Comparison of ENCODE assay signal across 9 cellular contexts in the genomic region with DNA sequence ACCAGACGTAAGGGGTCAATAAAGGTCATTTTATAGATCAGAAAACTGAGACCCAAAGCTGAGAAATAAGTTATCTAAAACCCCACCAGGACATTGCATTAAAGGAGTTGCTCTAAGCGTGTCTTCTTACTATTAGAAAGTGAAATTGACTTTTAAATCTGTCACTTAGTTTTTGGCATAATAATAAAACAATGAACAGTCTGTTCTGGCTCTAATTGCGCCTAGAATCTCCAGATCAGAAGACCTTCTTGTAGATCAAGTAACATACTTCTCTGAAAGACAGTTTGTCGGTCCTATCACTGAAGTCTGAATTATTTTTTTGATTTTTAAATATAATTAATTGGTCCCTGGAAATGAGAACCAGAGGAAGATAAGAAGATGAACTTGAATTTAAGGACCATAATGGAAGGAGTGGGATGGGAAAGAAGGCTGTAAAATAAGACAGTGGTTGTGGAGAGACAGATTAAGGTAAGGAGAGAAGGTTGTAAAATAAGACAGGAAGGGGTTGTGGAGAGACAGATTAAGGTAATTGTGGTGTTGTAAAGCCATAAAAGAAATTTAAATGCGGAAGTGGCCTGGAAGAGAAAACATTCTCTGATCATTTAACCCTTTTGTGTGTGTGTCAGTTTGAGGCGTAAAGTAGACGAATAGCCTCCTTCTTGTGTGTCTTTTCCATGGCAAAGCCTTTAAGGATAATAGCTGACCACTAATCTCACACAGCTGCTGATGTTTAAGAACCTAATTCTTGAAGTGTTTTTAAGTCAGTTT. TPM values are rescaled to one million over a fixed set of nuclear protein-coding genes. Genes with fewer than 3 reads are reported as not detected.
DNase-seq lines count a peak whose midpoint lies in the region; ATAC-seq, FAIRE-seq and TF ChIP-seq lines count a peak whose summit lies in the region.
"Had no signal": no experiment of that assay in that cellular context is flagged by ENCODE, and none has a peak within 500 bp of the region (broad histone marks: within the 10 kb centered on the region; RNA-seq: fewer than 3 reads in every experiment).

No MANE protein-coding gene starts in this region.

- H3K4me1 Mint-ChIP-seq in naive thymus-derived CD8-positive, alpha-beta T cell: peaks cover 50 to 99% (median 92%) of the 10 kb centered on the region in 4 donors

- TF ChIP-seq CTCF in GM12878 (IDR thresholded peaks at IDR 0.05 in 2 of 3, conservative IDR thresholded peaks at IDR 0.05 in 1 of 3; ENCODE audit: control insufficient read depth in 2 of 3, extremely low read depth in 1 of 3, insufficient read depth in 1 of 3, low read depth in 3 of 3, low read length in 3 of 3): no peak

- intact Hi-C loops in GM12878 (cut with micrococcal nuclease; ENCODE audit: unreplicated experiment): loop anchor here (5.0 kb wide), 1 partner anchor 56 kb away; no protein-coding TSS in a partner anchor

- in situ Hi-C loops in GM12878 (cut with MboI): no loop called here

- no peak for TF ChIP-seq POLR2A in GM12878 (IDR thresholded peaks at IDR 0.05; ENCODE audit: low read depth, low read length)

- POLR2A ChIA-PET in GM12878 (lab: Charles Lee): interaction anchor here (0.9 to 13.6 kb wide), 10 partner anchors 9 to 66 kb away, joined by 3 to 214 read pairs (median 12); a partner anchor contains a TSS
- POLR2A ChIA-PET in naive thymus-derived CD8-positive, alpha-beta T cell (lab: Charles Lee): interaction anchor here (0.7 to 4.9 kb wide), 5 partner anchors 9 to 21 kb away, joined by 3 to 22 read pairs (median 3); a partner anchor contains a TSS

- no peak for TF ChIP-seq EP300 in GM12878 (IDR thresholded peaks at IDR 0.05; ENCODE audit: borderline replicate concordance in 1 of 2, control insufficient read depth in 1 of 2, low read depth in 2 of 2, low read length in 2 of 2)

- H3K36me3 Mint-ChIP-seq in naive thymus-derived CD8-positive, alpha-beta T cell: no peaks in the 10 kb centered on the region

- SMC1A ChIA-PET in GM12878 (lab: Charles Lee; ENCODE audit: uncharacterized antibody, unreplicated experiment): interaction anchor here (0.7 to 16.6 kb wide), 12 partner anchors 8 to 60 kb away, joined by 3 to 456 read pairs (median 8); no protein-coding TSS in a partner anchor

- CTCF ChIA-PET in GM12878 (lab: Yijun Ruan, JAX): interaction anchor here (1.0 to 24.4 kb wide), 7 partner anchors 8 to 60 kb away, joined by 3 to 510 read pairs (median 28); no protein-coding TSS in a partner anchor

- peak overlapping the region; percentile 83 for H3K4me2 ChIP-seq in GM12878 (ENCODE audit: control insufficient read depth, insufficient read depth)

- H3K27ac ChIP-seq in GM12878 (ENCODE audit: control insufficient read depth, insufficient read depth): peak overlapping the region; percentile 76

- H3K4me1 ChIP-seq in GM12878 (ENCODE audit: control insufficient read depth, insufficient read depth, low read length): peaks cover 44% of the 10 kb centered on the region

- peak overlapping the region; percentile 3 to 94 (median 84) for H3K27ac Mint-ChIP-seq in naive thymus-derived CD8-positive, alpha-beta T cell

- H3K9me3 ChIP-seq in GM12878 (replicated peaks; ENCODE audit: control insufficient read depth, insufficient read depth, low read length): peaks cover 1% of the 10 kb centered on the region; the same call in 2 of the 3 replicates

- no peaks in the 10 kb centered on the region for H3K27me3 Mint-ChIP-seq in naive thymus-derived CD8-positive, alpha-beta T cell

- DNase-seq in Daoy (ENCODE audit: low read depth) (peak; percentile 20), MV-4-11 (lab: John Stamatoyannopoulos, UW) (peak; percentile 76), GM12878 (ENCODE audit: low read depth, low spot score) (no peak), SK-N-DZ (ENCODE audit: low spot score) (no peak), DMS53 treated with DMSO at 0.1 percent for 48 hours (lab: John Stamatoyannopoulos, UW; ENCODE audit: unreplicated experiment) (no peak), NCI-H146 (lab: John Stamatoyannopoulos, UW) (no peak)
- DNase-seq in naive thymus-derived CD8-positive, alpha-beta T cell: peak in 4 of 10 donors; percentile 22 to 78 (median 68)

- no peak for FAIRE-seq in GM12878 (lab: Jason Lieb, UNC)
- FAIRE-seq: TTC549 had no signal

- no peaks in the 10 kb centered on the region for H4K20me1 ChIP-seq in GM12878 (ENCODE audit: control insufficient read depth, insufficient read depth)

- WGBS in GM12878 (ENCODE audit: insufficient coverage, insufficient replicate concordance, low lambda C conversion rate, missing lambda C conversion rate): 18% methylated on average over 7 of the region's 7 CpGs

- peak overlapping the region; percentile 67 to 86 (median 78) for H3K4me3 Mint-ChIP-seq in naive thymus-derived CD8-positive, alpha-beta T cell

- H3K36me3 ChIP-seq in GM12878 (ENCODE audit: control insufficient read depth in 2 of 2, insufficient read depth in 2 of 2, low read length in 1 of 2): peaks cover 0 to 9% of the 10 kb centered on the region in 2 experiments; a peak in 3 of 4 replicates

- RAD21 ChIA-PET in GM12878 (lab: Charles Lee; ENCODE audit: unreplicated experiment): interaction anchor here (1.0 to 27.8 kb wide), 10 partner anchors 8 to 82 kb away, joined by 3 to 696 read pairs (median 28); a partner anchor contains a TSS

- no peak for TF ChIP-seq RAD21 in GM12878 (IDR thresholded peaks at IDR 0.05; ENCODE audit: insufficient read depth, low read depth, low read length)

- no peaks in the 10 kb centered on the region for H3K9me3 Mint-ChIP-seq in naive thymus-derived CD8-positive, alpha-beta T cell

- no peak overlapping the region for H2AFZ ChIP-seq in GM12878 (ENCODE audit: control insufficient read depth, low read depth, low read length)

- BruUV-seq in GM12878 (replicated peaks; lab: Mats Ljungman, UMichigan): TSS peak; percentile 3

- ATAC-seq in GM12878 (peak; percentile 15), HG03039 (IDR thresholded peaks at IDR 0.05; ENCODE audit: unreplicated experiment) (no peak)
- ATAC-seq in naive thymus-derived CD8-positive, alpha-beta T cell: peak; percentile 67 to 83

- no peaks in the 10 kb centered on the region for H3K27me3 ChIP-seq in GM12878 (replicated peaks in 1 of 2; ENCODE audit: control insufficient read depth in 2 of 2, insufficient read depth in 2 of 2, low read length in 1 of 2)

- peak overlapping the region; percentile 23 for H3K9ac ChIP-seq in GM12878 (ENCODE audit: control insufficient read depth, insufficient read depth, low read length)

- H3K4me3 ChIP-seq in GM12878: peak overlapping the region; percentile 64

- H3K79me2 ChIP-seq in GM12878 (ENCODE audit: control insufficient read depth, insufficient read depth, low read length): peaks cover 95% of the 10 kb centered on the region

TF ChIP-seq in GM12878, 131 proteins besides CTCF, POLR2A, EP300 and RAD21 (continues in another document):
- TF ChIP-seq GATAD2B (conservative IDR thresholded peaks at IDR 0.05; ENCODE audit: low read depth) (no peak), SPI1 (IDR thresholded peaks at IDR 0.05; ENCODE audit: borderline replicate concordance, insufficient read depth, low read depth, low read length) (peak; percentile 87), ZBED1 (IDR thresholded peaks at IDR 0.05; ENCODE audit: borderline replicate concordance) (no peak)
- TF ChIP-seq, protein P1, sequence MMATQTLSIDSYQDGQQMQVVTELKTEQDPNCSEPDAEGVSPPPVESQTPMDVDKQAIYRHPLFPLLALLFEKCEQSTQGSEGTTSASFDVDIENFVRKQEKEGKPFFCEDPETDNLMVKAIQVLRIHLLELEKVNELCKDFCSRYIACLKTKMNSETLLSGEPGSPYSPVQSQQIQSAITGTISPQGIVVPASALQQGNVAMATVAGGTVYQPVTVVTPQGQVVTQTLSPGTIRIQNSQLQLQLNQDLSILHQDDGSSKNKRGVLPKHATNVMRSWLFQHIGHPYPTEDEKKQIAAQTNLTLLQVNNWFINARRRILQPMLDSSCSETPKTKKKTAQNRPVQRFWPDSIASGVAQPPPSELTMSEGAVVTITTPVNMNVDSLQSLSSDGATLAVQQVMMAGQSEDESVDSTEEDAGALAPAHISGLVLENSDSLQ (IDR thresholded peaks at IDR 0.05): peak; percentile 37; the same call in 1 of the 2 replicates
- TF ChIP-seq, protein P2, sequence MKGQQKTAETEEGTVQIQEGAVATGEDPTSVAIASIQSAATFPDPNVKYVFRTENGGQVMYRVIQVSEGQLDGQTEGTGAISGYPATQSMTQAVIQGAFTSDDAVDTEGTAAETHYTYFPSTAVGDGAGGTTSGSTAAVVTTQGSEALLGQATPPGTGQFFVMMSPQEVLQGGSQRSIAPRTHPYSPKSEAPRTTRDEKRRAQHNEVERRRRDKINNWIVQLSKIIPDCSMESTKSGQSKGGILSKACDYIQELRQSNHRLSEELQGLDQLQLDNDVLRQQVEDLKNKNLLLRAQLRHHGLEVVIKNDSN (IDR thresholded peaks at IDR 0.05; ENCODE audit: borderline replicate concordance, extremely low read length, insufficient read depth, low read depth, low read length): no peak

RNA-seq across cellular contexts. Expression of a gene that starts 20.0 kb away (rescaled TPM):
- 15.0 and 15.2 TPM in 2 replicates for total RNA-seq in Daoy (2014; rRNA removed; shearing (Covaris generic))
- 14.9 and 16.0 TPM in 2 replicates for total RNA-seq in GM12878 (2013; cell fraction: nucleolus; rRNA removed)
- total RNA-seq in GM12878 (2014; rRNA removed) (21.5 and 24.0 TPM in 2 replicates), GM12878 (2014; rRNA removed; fragmentation: Illumina TruSeq; extraction: Trizol) (47.1 and 51.6 TPM in 2 replicates), GM12878 (2021) (91.7 and 97.4 TPM in 2 replicates)
- 41.2 TPM for polyA plus RNA-seq in GM12878 (2011; ENCODE audit: low read depth)
- polyA plus RNA-seq in GM12878 (2011; rRNA removed) (25.1 and 33.8 TPM in 2 replicates), GM12878 (2014; fragmentation: Illumina TruSeq; extraction: Trizol) (128 and 159 TPM in 2 replicates), GM12878 (2014; fragmentation: Nextera tagmentation; extraction: Ambion mirVana) (10 to 100 TPM; 36.1 to 47.6 TPM), GM12878 (2014; rRNA removed) (34.5 and 35.4 TPM in 2 replicates), GM12878 (2016; fragmentation: Nextera tagmentation; extraction: Ambion mirVana) (10 to 100 TPM; 57.0 to 59.9 TPM)
- 13.6 and 19.6 TPM in 2 replicates for polyA plus RNA-seq in GM12878 (2011; cell fraction: cytosol; rRNA removed)
- 20.3 and 33.7 TPM in 2 replicates for polyA plus RNA-seq in GM12878 (2011; cell fraction: nucleus; rRNA removed)
- polyA plus RNA-seq in GM12878 (2012): 53.5 and 59.9 TPM in 2 replicates
- 13.7 and 17.7 TPM in 2 replicates for polyA minus RNA-seq in GM12878 (2011; rRNA and poly(A)+ RNA removed)
- 24.7 and 26.9 TPM in 2 replicates for polyA minus RNA-seq in GM12878 (2011; cell fraction: cytosol; rRNA and poly(A)+ RNA removed)
- polyA minus RNA-seq in GM12878 (2011; cell fraction: nucleus; rRNA and poly(A)+ RNA removed): 8.0 and 13.6 TPM in 2 replicates
- 10 to 100 TPM; 45.0 to 48.3 TPM for total RNA-seq in naive thymus-derived CD8-positive, alpha-beta T cell
- polyA plus RNA-seq in naive thymus-derived CD8-positive, alpha-beta T cell: 10 to 100 TPM in 2 of 3 donors, 1 to 10 TPM in 1; 9.1 to 14.1 (median 10.5) TPM
- polyA plus RNA-seq in SK-N-DZ (2014; cell fraction: cytosol; rRNA removed): 27.6 and 27.7 TPM in 2 replicates
- polyA plus RNA-seq in SK-N-DZ (2014; cell fraction: nucleus; rRNA removed): 27.3 and 45.7 TPM in 2 replicates

Comparison
In these comparisons a context has a peak if more than half of its experiments do, and no peak if none do; other contexts are left out.
1. DNase-seq: peak in Daoy (single experiment) and MV-4-11 (single experiment); none in GM12878 (single experiment), SK-N-DZ (single experiment), DMS53 treated with DMSO at 0.1 percent for 48 hours (single experiment) and NCI-H146 (single experiment).